Comparison of ENCODE assay signal across 8 cellular contexts in the genomic region with DNA sequence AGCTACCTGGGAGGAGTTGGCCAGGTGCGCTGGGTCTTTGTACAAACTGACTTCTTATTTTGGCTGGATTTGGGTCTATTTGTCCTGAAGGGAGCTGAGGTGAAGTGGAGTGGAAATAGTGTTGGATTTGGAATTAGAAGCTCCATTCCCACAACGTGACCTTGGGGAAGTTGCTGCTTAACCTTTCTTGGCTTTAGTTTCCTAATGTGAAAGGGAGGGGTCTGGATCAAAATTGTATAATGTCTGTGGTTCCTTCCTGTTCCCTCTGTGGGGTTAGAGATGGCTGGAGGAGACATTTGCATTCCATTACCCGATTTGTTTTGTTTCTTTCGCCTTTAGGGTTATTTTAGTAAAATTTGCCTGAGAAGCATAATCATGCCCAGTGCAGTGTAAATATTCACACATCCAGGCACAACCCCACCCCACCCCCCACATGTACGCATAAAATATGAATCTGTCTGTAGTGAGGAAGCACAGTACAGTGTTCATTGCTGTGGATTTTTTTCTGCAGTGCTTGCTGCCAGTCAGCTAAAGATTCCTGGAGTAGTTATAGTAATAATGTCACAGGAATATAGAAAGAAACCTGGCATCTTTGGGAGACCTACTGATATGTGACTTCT. TPM values are rescaled to one million over a fixed set of nuclear protein-coding genes. Genes with fewer than 3 reads are reported as not detected.
DNase-seq lines count a peak whose midpoint lies in the region; ATAC-seq and TF ChIP-seq lines count a peak whose summit lies in the region.

No MANE protein-coding gene starts in this region.

- DNase-seq in CD8-positive, alpha-beta T cell: no peak
- no peak for DNase-seq in brain microvascular endothelial cell
- no peak for DNase-seq in naive thymus-derived CD4-positive, alpha-beta T cell
- DNase-seq in NCI-H1436 (lab: John Stamatoyannopoulos, UW): no peak
- no peak for DNase-seq in uterus
- DNase-seq in stimulated activated CD8-positive, alpha-beta memory T cell treated with anti-CD3 and anti-CD28 coated beads, Interleukin-4, amount 100 ng/mL, for 48 hours: no peak
- DNase-seq in neuronal stem cell (ENCODE audit: low spot score): no peak

- peaks cover 15% of the 10 kb centered on the region for H3K36me3 ChIP-seq in CD8-positive, alpha-beta T cell (ENCODE audit: insufficient read depth, low read length)
- H3K36me3 ChIP-seq in brain microvascular endothelial cell (replicated peaks): peaks cover 15% of the 10 kb centered on the region
- H3K36me3 ChIP-seq in naive thymus-derived CD4-positive, alpha-beta T cell (ENCODE audit: control insufficient read depth in 2 of 3, insufficient read depth in 3 of 3, low read length in 3 of 3): peaks cover 0 to 55% (median 20%) of the 10 kb centered on the region in 3 experiments
- no peaks in the 10 kb centered on the region for H3K36me3 ChIP-seq in uterus
- peaks cover 10 to 53% of the 10 kb centered on the region in 2 donors for H3K36me3 ChIP-seq in neuronal stem cell (replicated peaks in 1 of 2; ENCODE audit: control insufficient read depth in 2 of 2, insufficient read depth in 2 of 2, low read length in 2 of 2)

- peaks cover 11% of the 10 kb centered on the region for H3K79me1 ChIP-seq in neuronal stem cell (ENCODE audit: low read depth, low read length)

- H3K4me2 ChIP-seq in neuronal stem cell (ENCODE audit: insufficient read depth, low read length, poor library complexity, severe bottlenecking): no peak overlapping the region

- no peak overlapping the region for H3K14ac ChIP-seq in neuronal stem cell (ENCODE audit: low read length)

- no peak overlapping the region for H2BK120ac ChIP-seq in neuronal stem cell (ENCODE audit: low read depth, low read length)

- no peak overlapping the region for H3K4me3 Mint-ChIP-seq in CD8-positive, alpha-beta T cell
- peak overlapping the region in 5 of 10 donors; percentile 0 to 41 (median 24) for H3K4me3 Mint-ChIP-seq in naive thymus-derived CD4-positive, alpha-beta T cell

- peak overlapping the region; percentile 60 for H3K27ac Mint-ChIP-seq in CD8-positive, alpha-beta T cell
- H3K27ac Mint-ChIP-seq in naive thymus-derived CD4-positive, alpha-beta T cell: peak overlapping the region in 8 of 9 donors; percentile 0 to 74 (median 48)

- in situ Hi-C loops in brain microvascular endothelial cell (cut with HindIII; ENCODE audit: low pct_ligation_motif_present, low sequenced_read_pairs): no loop called here

- no peak overlapping the region for H2BK15ac ChIP-seq in neuronal stem cell (ENCODE audit: low read length)

- no peak overlapping the region for H3K18ac ChIP-seq in neuronal stem cell (ENCODE audit: low read length)

- ATAC-seq in CD8-positive, alpha-beta T cell: no peak
- ATAC-seq in HG02763 (IDR thresholded peaks at IDR 0.05; ENCODE audit: unreplicated experiment): peak; percentile 31
- no peak for ATAC-seq in naive thymus-derived CD4-positive, alpha-beta T cell

- no peak overlapping the region for H3K4ac ChIP-seq in neuronal stem cell (ENCODE audit: low read length)

- H3K4me1 ChIP-seq in CD8-positive, alpha-beta T cell (ENCODE audit: insufficient read depth, low read length): peaks cover 17% of the 10 kb centered on the region
- peaks cover 4 to 17% of the 10 kb centered on the region in 2 donors for H3K4me1 ChIP-seq in naive thymus-derived CD4-positive, alpha-beta T cell (ENCODE audit: control insufficient read depth in 2 of 2, insufficient read depth in 2 of 2, low read length in 2 of 2)
- H3K4me1 ChIP-seq in uterus (no peaks in the 10 kb centered on the region), neuronal stem cell (ENCODE audit: control insufficient read depth in 2 of 2, insufficient read depth in 1 of 2, low read depth in 1 of 2, low read length in 2 of 2) (peaks cover 17 to 18% of the 10 kb centered on the region in 2 donors)

- no CpG with 5 or more reads among the region's 5 CpGs for WGBS in neuronal stem cell (ENCODE audit: extremely low coverage in 2 of 2, insufficient read length in 2 of 2, insufficient replicate concordance in 1 of 2), 2 donors

- H3K9ac ChIP-seq in neuronal stem cell (ENCODE audit: low read depth, low read length, poor library complexity): no peak overlapping the region

- H4K91ac ChIP-seq in neuronal stem cell (ENCODE audit: low read depth, low read length, poor library complexity): no peak overlapping the region

- peaks cover 77% of the 10 kb centered on the region for H3K4me1 Mint-ChIP-seq in CD8-positive, alpha-beta T cell (ENCODE audit: low read depth)
- peaks cover 39 to 89% (median 80%) of the 10 kb centered on the region in 7 donors for H3K4me1 Mint-ChIP-seq in naive thymus-derived CD4-positive, alpha-beta T cell

- no peak overlapping the region for H3K4me3 ChIP-seq in CD8-positive, alpha-beta T cell (ENCODE audit: low read depth, low read length)
- H3K4me3 ChIP-seq in brain microvascular endothelial cell (ENCODE audit: low read depth, low read length) (no peak overlapping the region), uterus (no peak overlapping the region), neuronal stem cell (ENCODE audit: low read length in 2 of 2) (no peak overlapping the region)
- no peak overlapping the region for H3K4me3 ChIP-seq in naive thymus-derived CD4-positive, alpha-beta T cell (ENCODE audit: low read length)

- H2AFZ ChIP-seq in neuronal stem cell (ENCODE audit: low read length): no peak overlapping the region

- no peaks in the 10 kb centered on the region for H3K9me3 ChIP-seq in CD8-positive, alpha-beta T cell (ENCODE audit: low read length)
- no peaks in the 10 kb centered on the region for H3K9me3 ChIP-seq in naive thymus-derived CD4-positive, alpha-beta T cell (ENCODE audit: control insufficient read depth in 2 of 3, low read length in 3 of 3)
- H3K9me3 ChIP-seq in uterus (no peaks in the 10 kb centered on the region), neuronal stem cell (replicated peaks in 1 of 2; ENCODE audit: control insufficient read depth in 2 of 2, insufficient read depth in 1 of 2, low read depth in 1 of 2, low read length in 2 of 2) (peaks cover 0 to 4% of the 10 kb centered on the region in 2 donors)

- H3K27ac ChIP-seq in CD8-positive, alpha-beta T cell (ENCODE audit: low read depth, low read length): no peak overlapping the region
- peak overlapping the region; percentile 66 for H3K27ac ChIP-seq in brain microvascular endothelial cell
- H3K27ac ChIP-seq in naive thymus-derived CD4-positive, alpha-beta T cell (ENCODE audit: low read depth, low read length): no peak overlapping the region
- H3K27ac ChIP-seq in uterus: no peak overlapping the region
- H3K27ac ChIP-seq in neuronal stem cell (replicated peaks; ENCODE audit: low read length): no peak overlapping the region

- TF ChIP-seq CTCF in CD8-positive, alpha-beta T cell (IDR thresholded peaks at IDR 0.05): no peak
- no peak for TF ChIP-seq CTCF in brain microvascular endothelial cell (IDR thresholded peaks at IDR 0.05; ENCODE audit: low read depth, low read length, missing control alignments)
- no peak for TF ChIP-seq CTCF in uterus (IDR thresholded peaks at IDR 0.05)

- no peak overlapping the region for H2BK12ac ChIP-seq in neuronal stem cell (ENCODE audit: low read length)

- no peak overlapping the region for H2AK5ac ChIP-seq in neuronal stem cell (ENCODE audit: low read depth, low read length)

- no peak for TF ChIP-seq POLR2A in uterus (IDR thresholded peaks at IDR 0.05)

- H3K27me3 ChIP-seq in CD8-positive, alpha-beta T cell (ENCODE audit: insufficient read depth, low read length): no peaks in the 10 kb centered on the region
- H3K27me3 ChIP-seq in brain microvascular endothelial cell (replicated peaks) (no peaks in the 10 kb centered on the region), uterus (no peaks in the 10 kb centered on the region), neuronal stem cell (ENCODE audit: control insufficient read depth in 3 of 3, insufficient read depth in 3 of 3, low read depth in 1 of 3, low read length in 3 of 3) (no peaks in the 10 kb centered on the region)
- no peaks in the 10 kb centered on the region for H3K27me3 ChIP-seq in naive thymus-derived CD4-positive, alpha-beta T cell (ENCODE audit: control insufficient read depth in 2 of 2, insufficient read depth in 2 of 2, low read length in 2 of 2)

- no peak overlapping the region for H3K23ac ChIP-seq in neuronal stem cell (ENCODE audit: low read depth, low read length, poor library complexity)

- peaks cover 82% of the 10 kb centered on the region for H3K36me3 Mint-ChIP-seq in CD8-positive, alpha-beta T cell
- peaks cover 4 to 58% (median 34%) of the 10 kb centered on the region in 5 donors for H3K36me3 Mint-ChIP-seq in naive thymus-derived CD4-positive, alpha-beta T cell

- CTCF ChIA-PET in CD8-positive, alpha-beta T cell (lab: Charles Lee): no interaction called here
- CTCF ChIA-PET in naive thymus-derived CD4-positive, alpha-beta T cell (lab: Charles Lee): interaction anchor here (0.6 kb wide), 1 partner anchor 156 kb away, joined by 4 read pairs; no protein-coding TSS in a partner anchor

- H2BK5ac ChIP-seq in neuronal stem cell (ENCODE audit: low read length): no peak overlapping the region

- POLR2A ChIA-PET in CD8-positive, alpha-beta T cell (lab: Charles Lee): interaction anchor here (1.3 kb wide), 1 partner anchor 18 kb away, joined by 3 read pairs; no protein-coding TSS in a partner anchor
- POLR2A ChIA-PET in naive thymus-derived CD4-positive, alpha-beta T cell (lab: Charles Lee): no interaction called here

- intact Hi-C loops in CD8-positive, alpha-beta T cell (cut with DNase I, micrococcal nuclease): loop anchor here in 1 of 2 experiments (2.0 kb wide), 1 partner anchor 16 kb away; no protein-coding TSS in a partner anchor
- intact Hi-C loops in naive thymus-derived CD4-positive, alpha-beta T cell (cut with micrococcal nuclease): no loop called here
- intact Hi-C loops in uterus (cut with DNase I; ENCODE audit: low total_unique reads): no loop called here

- peaks cover 5% of the 10 kb centered on the region for H3K9me3 Mint-ChIP-seq in CD8-positive, alpha-beta T cell
- H3K9me3 Mint-ChIP-seq in naive thymus-derived CD4-positive, alpha-beta T cell: peaks cover 0 to 13% (median 0%) of the 10 kb centered on the region in 11 donors

- no peaks in the 10 kb centered on the region for H3K27me3 Mint-ChIP-seq in CD8-positive, alpha-beta T cell (ENCODE audit: low read depth)
- H3K27me3 Mint-ChIP-seq in naive thymus-derived CD4-positive, alpha-beta T cell: no peaks in the 10 kb centered on the region

- no peak overlapping the region for H4K8ac ChIP-seq in neuronal stem cell (ENCODE audit: low read depth, low read length)

RNA-seq across cellular contexts. Expression of a gene that starts 21.5 kb away (rescaled TPM):
- total RNA-seq in CD8-positive, alpha-beta T cell: 10 to 100 TPM; 77.5 to 82.2 TPM
- total RNA-seq in naive thymus-derived CD4-positive, alpha-beta T cell: 10 to 100 TPM; 35.4 to 79.5 (median 62.2) TPM
- 10 to 100 TPM; 34.5 to 55.8 TPM for polyA plus RNA-seq in naive thymus-derived CD4-positive, alpha-beta T cell
- total RNA-seq in uterus: 10 to 100 TPM; 18.7 to 50.2 (median 35.7) TPM
- polyA plus RNA-seq in neuronal stem cell (2013, experiment 1 of 2): 30.6 TPM
- 31.4 TPM for polyA plus RNA-seq in neuronal stem cell (2013, experiment 2 of 2)
